Comparison of ENCODE assay signal across 11 cellular contexts in genomic region chr3:132255041-132255745, GRCh38.
A peak's percentile ranks its signal among the peaks of the same experiment; 100 is the strongest.
DNase-seq lines count a peak whose midpoint lies in the region; ATAC-seq and TF ChIP-seq lines count a peak whose summit lies in the region.
"Had no signal": no experiment of that assay in that cellular context is flagged by ENCODE, and none has a peak within 500 bp of the region (broad histone marks: within the 10 kb centered on the region; RNA-seq: fewer than 3 reads in every experiment).

No MANE protein-coding gene starts in this region.

- H3K9me2 ChIP-seq in MM.1S (replicated peaks; ENCODE audit: insufficient read depth, low read length) = no peaks in the 10 kb centered on the region

- in situ Hi-C loops in astrocyte of the spinal cord (cut with HindIII; ENCODE audit: low sequenced_read_pairs) = no loop called here

- H3K27ac ChIP-seq in ACC112 (ENCODE audit: low read depth, low read length) (peak overlapping the region; percentile 75), HEK293 (ENCODE audit: extremely low read depth, low read depth, low read length) (no peak overlapping the region), MM.1S (ENCODE audit: low read length) (no peak overlapping the region)

- no peaks in the 10 kb centered on the region for H3K79me2 ChIP-seq in ACC112 (ENCODE audit: control insufficient read depth, insufficient read depth, low read length, unreplicated experiment)
- H3K79me2 ChIP-seq in MM.1S (ENCODE audit: low read length) = no peaks in the 10 kb centered on the region

- no peak overlapping the region for H3K9ac ChIP-seq in MM.1S (ENCODE audit: low read length)

- POLR2A ChIA-PET in HEK293 (lab: Yijun Ruan, JAX) = no interaction called here

- no peaks in the 10 kb centered on the region for H4K20me1 ChIP-seq in MM.1S (ENCODE audit: insufficient read depth, low read length)

- H3K4me3 ChIP-seq in ACC112 (ENCODE audit: low read depth, low read length) = peak overlapping the region; percentile 42
- H3K4me3 ChIP-seq in HEK293 (ENCODE audit: low read depth, low read length) = no peak overlapping the region
- no peak overlapping the region for H3K4me3 ChIP-seq in astrocyte of the spinal cord (ENCODE audit: low read depth, low read length)
- H3K4me3 ChIP-seq in MM.1S (ENCODE audit: low read length) = no peak overlapping the region

- no peaks in the 10 kb centered on the region for H3F3A ChIP-seq in MM.1S (ENCODE audit: insufficient read depth, low read length)

- H3K27me3 ChIP-seq in ACC112 (ENCODE audit: insufficient read depth, low read length) (no peaks in the 10 kb centered on the region), MM.1S (replicated peaks; ENCODE audit: insufficient read depth, low read length) (no peaks in the 10 kb centered on the region)

- H3K4me2 ChIP-seq in MM.1S (ENCODE audit: low read depth, low read length) = no peak overlapping the region

- no peak for ATAC-seq in GM19455 (IDR thresholded peaks at IDR 0.05; ENCODE audit: unreplicated experiment)
- ATAC-seq in GM19351 (IDR thresholded peaks at IDR 0.05; ENCODE audit: unreplicated experiment) = no peak
- ATAC-seq in HG03108 (IDR thresholded peaks at IDR 0.05; ENCODE audit: unreplicated experiment) = no peak

- CTCF ChIA-PET in HEK293 (lab: Yijun Ruan, JAX) = interaction anchor here (0.9 to 6.9 kb wide), 2 partner anchors 87 to 145 kb away, joined by 3 to 130 read pairs; no protein-coding TSS in a partner anchor

- H3K9me3 ChIP-seq in HEK293 (ENCODE audit: control insufficient read depth, insufficient read depth, low read depth, low read length) = no peaks in the 10 kb centered on the region
- H3K9me3 ChIP-seq in MM.1S (replicated peaks; ENCODE audit: insufficient read depth, low read length) = no peaks in the 10 kb centered on the region

- peaks cover 20% of the 10 kb centered on the region for H3K4me1 ChIP-seq in ACC112 (ENCODE audit: control insufficient read depth, insufficient read depth, low read length, unreplicated experiment)
- H3K4me1 ChIP-seq in HEK293 (ENCODE audit: control insufficient read depth, insufficient read depth, low read length) = no peaks in the 10 kb centered on the region
- H3K4me1 ChIP-seq in MM.1S (ENCODE audit: low read length) = no peaks in the 10 kb centered on the region

- H2AFZ ChIP-seq in ACC112 (ENCODE audit: low read length, unreplicated experiment) (peak overlapping the region; percentile 48), MM.1S (ENCODE audit: low read length) (no peak overlapping the region)

- DNase-seq in astrocyte of the spinal cord (ENCODE audit: low read depth, low spot score) = peak; percentile 63
- peak; percentile 76 for DNase-seq in kidney glomerular epithelial cell (lab: John Stamatoyannopoulos, UW)
- DNase-seq in MM.1S = no peak
- DNase-seq: activated naive CD4-positive, alpha-beta T cell treated with anti-CD3 and anti-CD28 coated beads, Interleukin-2, amount 10 ng/mL, durations not matched to agents 7 days and 5 days; CD8-positive, alpha-beta memory T cell; NCI-H1694 had no signal

- TF ChIP-seq CTCF in HEK293 (tag by site-specific recombination; IDR thresholded peaks at IDR 0.05) (no peak), astrocyte of the spinal cord (IDR thresholded peaks at IDR 0.05; ENCODE audit: low read depth, low read length) (no peak), MM.1S (IDR thresholded peaks at IDR 0.05; ENCODE audit: low read length) (no peak)

- H3K36me3 ChIP-seq in ACC112 (ENCODE audit: insufficient read depth, low read length) (no peaks in the 10 kb centered on the region), HEK293 (ENCODE audit: control insufficient read depth in 2 of 2, insufficient read depth in 1 of 2, low read length in 2 of 2) (no peaks in the 10 kb centered on the region), MM.1S (replicated peaks; ENCODE audit: insufficient read depth, low read length) (no peaks in the 10 kb centered on the region)

TF ChIP-seq in HEK293, 187 proteins besides CTCF, POLR2A, EP300 and RAD21:
- TF ChIP-seq ZSCAN30 (tag by site-specific recombination; IDR thresholded peaks at IDR 0.05) = no peak
- no peak for TF ChIP-seq KLF1 (tag by site-specific recombination; IDR thresholded peaks at IDR 0.05)
- TF ChIP-seq ZNF560 (tag by site-specific recombination; IDR thresholded peaks at IDR 0.05; ENCODE audit: borderline replicate concordance) = no peak
- no peak for TF ChIP-seq KLF10 (tag by site-specific recombination; IDR thresholded peaks at IDR 0.05)
- peak; percentile 70; the same call in 1 of the 2 replicates for TF ChIP-seq EGR2 (tag by site-specific recombination; IDR thresholded peaks at IDR 0.05; ENCODE audit: low read depth)
- no peak for TF ChIP-seq ZNF140 (tag by site-specific recombination; IDR thresholded peaks at IDR 0.05)
- no peak for TF ChIP-seq ZNF645 (tag by site-specific recombination; IDR thresholded peaks at IDR 0.05)
- no peak for TF ChIP-seq ZNF629 (tag by site-specific recombination; IDR thresholded peaks at IDR 0.05)
- no peak for TF ChIP-seq ZIC2 (tag by site-specific recombination; IDR thresholded peaks at IDR 0.05)
- no peak for TF ChIP-seq PBX3 (CRISPR knock-in tag; IDR thresholded peaks at IDR 0.05)
- peak; percentile 70 for TF ChIP-seq ZFHX2 (tag by site-specific recombination; conservative IDR thresholded peaks at IDR 0.05)
